20 cellular contexts compared by ENCODE assay signal in the genomic region with DNA sequence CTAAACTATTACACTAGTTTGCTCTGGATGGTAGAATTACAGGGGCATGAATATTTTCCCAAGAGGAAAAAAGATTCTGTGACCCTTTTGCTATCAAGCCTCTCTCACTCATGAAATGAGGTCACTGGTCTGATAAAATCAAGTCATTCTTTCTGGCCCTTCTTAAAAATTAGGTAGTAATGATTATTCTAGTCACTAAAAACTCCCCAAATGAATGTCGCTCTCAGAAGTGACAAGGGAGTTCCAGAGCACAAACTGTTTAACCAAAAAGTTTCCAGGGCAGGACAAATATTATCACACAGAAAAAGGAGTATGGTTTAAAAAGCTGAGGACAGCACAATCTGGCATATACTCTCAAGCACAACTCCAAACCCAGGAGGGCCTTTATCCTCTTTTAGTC. TPM values are rescaled to one million over a fixed set of nuclear protein-coding genes. Genes with fewer than 3 reads are reported as not detected.
DNase-seq lines count a peak whose midpoint lies in the region; ATAC-seq lines count a peak whose summit lies in the region.
"Had no signal": no experiment of that assay in that cellular context is flagged by ENCODE, and none has a peak within 500 bp of the region (broad histone marks: within the 10 kb centered on the region; RNA-seq: fewer than 3 reads in every experiment).

No MANE protein-coding gene starts in this region.

- no peak overlapping the region for H3K4me3 Mint-ChIP-seq in activated T-cell treated with anti-CD3 and anti-CD28 coated beads, Interleukin-2, amount 50 U/mL, for 24 hours
- no peak overlapping the region for H3K4me3 Mint-ChIP-seq in T-helper 17 cell
- no peak overlapping the region for H3K4me3 Mint-ChIP-seq in stimulated activated effector memory CD8-positive, alpha-beta T cell treated with anti-CD3 and anti-CD28 coated beads, Interleukin-12 subunit alpha, Interleukin-12 subunit beta, amount 100 ng/mL, for 72 hours
- H3K4me3 Mint-ChIP-seq: GM23338 had no signal

- H3K36me3 Mint-ChIP-seq in activated T-cell treated with anti-CD3 and anti-CD28 coated beads, Interleukin-2, amount 50 U/mL, for 24 hours (ENCODE audit: low read depth) = peaks cover 71% of the 10 kb centered on the region
- H3K36me3 Mint-ChIP-seq in T-helper 17 cell (ENCODE audit: low read depth) = peaks cover 9% of the 10 kb centered on the region
- H3K36me3 Mint-ChIP-seq in stimulated activated effector memory CD8-positive, alpha-beta T cell treated with anti-CD3 and anti-CD28 coated beads, Interleukin-12 subunit alpha, Interleukin-12 subunit beta, amount 100 ng/mL, for 72 hours = peaks cover 66% of the 10 kb centered on the region

- no peaks in the 10 kb centered on the region for H3K9me3 ChIP-seq in T-helper 17 cell (ENCODE audit: control insufficient read depth, low read length, poor library complexity, severe bottlenecking)
- H3K9me3 ChIP-seq: BE2C, HAP-1, SJCRH30 had no signal

- H3K4me1 Mint-ChIP-seq in activated T-cell treated with anti-CD3 and anti-CD28 coated beads, Interleukin-2, amount 50 U/mL, for 24 hours (ENCODE audit: low read depth) = peaks cover 11% of the 10 kb centered on the region
- peaks cover 19% of the 10 kb centered on the region for H3K4me1 Mint-ChIP-seq in T-helper 17 cell
- peaks cover 4% of the 10 kb centered on the region for H3K4me1 Mint-ChIP-seq in stimulated activated effector memory CD8-positive, alpha-beta T cell treated with anti-CD3 and anti-CD28 coated beads, Interleukin-12 subunit alpha, Interleukin-12 subunit beta, amount 100 ng/mL, for 72 hours
- H3K4me1 Mint-ChIP-seq: GM23338 had no signal

- ATAC-seq in GM18502 (IDR thresholded peaks at IDR 0.05; ENCODE audit: poor library complexity, unreplicated experiment) = peak; percentile 58
- ATAC-seq in T-helper 17 cell = no peak
- ATAC-seq in stimulated activated effector memory CD8-positive, alpha-beta T cell treated with anti-CD3 and anti-CD28 coated beads, Interleukin-12 subunit alpha, Interleukin-12 subunit beta, amount 100 ng/mL, for 72 hours = peak; percentile 37
- ATAC-seq: GM23338 had no signal

- H3K27me3 Mint-ChIP-seq in activated T-cell treated with anti-CD3 and anti-CD28 coated beads, Interleukin-2, amount 50 U/mL, for 24 hours = no peaks in the 10 kb centered on the region
- H3K27me3 Mint-ChIP-seq in T-helper 17 cell = no peaks in the 10 kb centered on the region

- H3K27ac Mint-ChIP-seq in activated T-cell treated with anti-CD3 and anti-CD28 coated beads, Interleukin-2, amount 50 U/mL, for 24 hours = peak overlapping the region; percentile 17
- H3K27ac Mint-ChIP-seq in T-helper 17 cell = peak overlapping the region; percentile 2
- peak overlapping the region; percentile 68 for H3K27ac Mint-ChIP-seq in stimulated activated effector memory CD8-positive, alpha-beta T cell treated with anti-CD3 and anti-CD28 coated beads, Interleukin-12 subunit alpha, Interleukin-12 subunit beta, amount 100 ng/mL, for 72 hours
- H3K27ac Mint-ChIP-seq: GM23338 had no signal

- no peaks in the 10 kb centered on the region for H3K9me3 Mint-ChIP-seq in activated T-cell treated with anti-CD3 and anti-CD28 coated beads, Interleukin-2, amount 50 U/mL, for 24 hours
- no peaks in the 10 kb centered on the region for H3K9me3 Mint-ChIP-seq in stimulated activated effector memory CD8-positive, alpha-beta T cell treated with anti-CD3 and anti-CD28 coated beads, Interleukin-12 subunit alpha, Interleukin-12 subunit beta, amount 100 ng/mL, for 72 hours
- H3K9me3 Mint-ChIP-seq: GM23338 had no signal

- DNase-seq in activated T-cell treated with anti-CD3 and anti-CD28 coated beads, Interleukin-2, amount 50 U/mL, for 24 hours = no peak
- DNase-seq in activated T-cell treated with anti-CD3 and anti-CD28 coated beads, Interleukin-2, amount 50 U/mL, for 1 hour = no peak
- DNase-seq in T-helper 17 cell = no peak
- DNase-seq in stimulated activated effector memory CD8-positive, alpha-beta T cell treated with anti-CD3 and anti-CD28 coated beads, Interleukin-12 subunit alpha, Interleukin-12 subunit beta, amount 100 ng/mL, for 72 hours (ENCODE audit: low spot score in 2 of 2) = no peak
- no peak for DNase-seq in hepatic stellate cell (ENCODE audit: low spot score)
- DNase-seq in stimulated activated naive CD4-positive, alpha-beta T cell (lab: John Stamatoyannopoulos, UW) = no peak
- DNase-seq: BE2C, EL, GF-D8, KBM-7, NCI-H1092 treated with DMSO at 0.1 percent for 48 hours, NCI-H1436 treated with DMSO at 0.1 percent for 48 hours, NCI-H1930, NCI-H345, NCI-H524, NCI-H774, SJCRH30 had no signal

RNA-seq across cellular contexts. Expression of a gene that starts 12.5 kb away (rescaled TPM):
- total RNA-seq in T-helper 17 cell = 10 to 100 TPM; 10.5 to 11.3 TPM

Comparison
In these comparisons a context has a peak if more than half of its experiments do, and no peak if none do; other contexts are left out.
1. H3K27ac Mint-ChIP-seq: peak in every context shown above with its lines; median percentile 68 in stimulated activated effector memory CD8-positive, alpha-beta T cell treated with anti-CD3 and anti-CD28 coated beads, Interleukin-12 subunit alpha, Interleukin-12 subunit beta, amount 100 ng/mL, for 72 hours; 17 in activated T-cell treated with anti-CD3 and anti-CD28 coated beads, Interleukin-2, amount 50 U/mL, for 24 hours; 2 in T-helper 17 cell.